ENCODE assay signal across 1 cellular context in genomic region chr4:38449506-38450174, GRCh38.
TF ChIP-seq lines count a peak whose summit lies in the region.

No MANE protein-coding gene starts in this region.

TF ChIP-seq in GM23338, 12 proteins besides CTCF, POLR2A, EP300 and RAD21 (continued from another document):
- TF ChIP-seq ZNF462 (CRISPR knock-in tag; IDR thresholded peaks at IDR 0.05), result no peak
- TF ChIP-seq CREB1 (CRISPR knock-in tag; IDR thresholded peaks at IDR 0.05; ENCODE audit: low read depth), result no peak
- TF ChIP-seq STAT1 (IDR thresholded peaks at IDR 0.05; ENCODE audit: unreplicated experiment), result no peak
- no peak for TF ChIP-seq ETS1 (IDR thresholded peaks at IDR 0.05)
- no peak for TF ChIP-seq POLR2AphosphoS5 (IDR thresholded peaks at IDR 0.05; ENCODE audit: low read depth)
